8 cellular contexts compared by ENCODE assay signal in genomic region chr6:111844921-111845320, GRCh38. TPM values are rescaled to one million over a fixed set of nuclear protein-coding genes. Genes with fewer than 3 reads are reported as not detected.
DNase-seq lines count a peak whose midpoint lies in the region; ATAC-seq, FAIRE-seq and TF ChIP-seq lines count a peak whose summit lies in the region.

No MANE protein-coding gene starts in this region.

- DNase-seq in GM12865 (ENCODE audit: low read depth) (peak; percentile 58), GM12878 (ENCODE audit: low read depth, low spot score) (no peak), mucosa of descending colon (no peak), NCI-H2171 treated with DMSO at 0.1 percent for 48 hours (lab: John Stamatoyannopoulos, UW) (no peak), inferior parietal cortex (ENCODE audit: extremely low spot score) (no peak)

- RAD21 ChIA-PET in GM12878 (lab: Charles Lee; ENCODE audit: unreplicated experiment): interaction anchor here (0.7 to 5.1 kb wide), 23 partner anchors 9 to 135 kb away, joined by 3 to 58 read pairs (median 7); partner anchors contain the start of gene FYN

- TF ChIP-seq RAD21 in GM12878 (IDR thresholded peaks at IDR 0.05; ENCODE audit: insufficient read depth, low read depth, low read length): no peak

- TF ChIP-seq CTCF in GM12865 (IDR thresholded peaks at IDR 0.05; ENCODE audit: insufficient read depth, low read depth, low read length, missing control alignments) (no peak), GM12878 (IDR thresholded peaks at IDR 0.05 in 2 of 3, conservative IDR thresholded peaks at IDR 0.05 in 1 of 3; ENCODE audit: control insufficient read depth in 2 of 3, extremely low read depth in 1 of 3, insufficient read depth in 1 of 3, low read depth in 3 of 3, low read length in 3 of 3) (no peak), mucosa of descending colon (IDR thresholded peaks at IDR 0.05) (no peak)

- peak overlapping the region; percentile 87 for H3K4me2 ChIP-seq in GM12878 (ENCODE audit: control insufficient read depth, insufficient read depth)

- no peaks in the 10 kb centered on the region for H3K27me3 ChIP-seq in GM12878 (replicated peaks in 1 of 2; ENCODE audit: control insufficient read depth in 2 of 2, insufficient read depth in 2 of 2, low read length in 1 of 2)

- H3K4me3 ChIP-seq in GM12865 (ENCODE audit: low read depth, low read length) (peak overlapping the region; percentile 45), GM12878 (peak overlapping the region; percentile 45), mucosa of descending colon (no peak overlapping the region)

- no peak for TF ChIP-seq EP300 in GM12878 (IDR thresholded peaks at IDR 0.05; ENCODE audit: borderline replicate concordance in 1 of 2, control insufficient read depth in 1 of 2, low read depth in 2 of 2, low read length in 2 of 2)

- POLR2A ChIA-PET in GM12878 (lab: Charles Lee): interaction anchor here (0.8 to 3.5 kb wide), 12 partner anchors 9 to 104 kb away, joined by 3 to 19 read pairs (median 4); partner anchors contain the start of gene FYN

- SMC1A ChIA-PET in GM12878 (lab: Charles Lee; ENCODE audit: uncharacterized antibody, unreplicated experiment): interaction anchor here (0.6 to 8.2 kb wide), 39 partner anchors 7 to 350 kb away, joined by 3 to 92 read pairs (median 6); partner anchors contain the start of gene FYN

- BruUV-seq in GM12878 (replicated peaks; lab: Mats Ljungman, UMichigan): no TSS peak

- CTCF ChIA-PET in GM12878 (lab: Yijun Ruan, JAX): interaction anchor here (0.8 to 4.6 kb wide), 21 partner anchors 8 to 152 kb away, joined by 3 to 36 read pairs (median 4); partner anchors contain the start of gene FYN

- ATAC-seq in HG02588 (IDR thresholded peaks at IDR 0.05; ENCODE audit: unreplicated experiment): peak; percentile 28
- ATAC-seq in GM12878: peak; percentile 32
- ATAC-seq in mucosa of descending colon: peak; percentile 8
- ATAC-seq in HG02973 (IDR thresholded peaks at IDR 0.05; ENCODE audit: unreplicated experiment): no peak
- ATAC-seq in HG02884 (IDR thresholded peaks at IDR 0.05; ENCODE audit: unreplicated experiment): no peak

- peaks cover 61% of the 10 kb centered on the region for H3K4me1 ChIP-seq in GM12878 (ENCODE audit: control insufficient read depth, insufficient read depth, low read length)
- peaks cover 5% of the 10 kb centered on the region for H3K4me1 ChIP-seq in mucosa of descending colon (ENCODE audit: low read depth)

- 60% methylated on average over 2 of the region's 2 CpGs for WGBS in GM12878 (ENCODE audit: insufficient coverage, insufficient replicate concordance, low lambda C conversion rate, missing lambda C conversion rate)

- H3K27ac ChIP-seq in GM12878 (ENCODE audit: control insufficient read depth, insufficient read depth): peak overlapping the region; percentile 72

- H4K20me1 ChIP-seq in GM12878 (ENCODE audit: control insufficient read depth, insufficient read depth): no peaks in the 10 kb centered on the region

- no peak for TF ChIP-seq POLR2A in GM12878 (IDR thresholded peaks at IDR 0.05; ENCODE audit: low read depth, low read length)

- peak overlapping the region; percentile 60 for H3K9ac ChIP-seq in GM12878 (ENCODE audit: control insufficient read depth, insufficient read depth, low read length)

- in situ Hi-C loops in GM12878 (cut with MboI): loop anchor here (25.0 kb wide), 1 partner anchor 1792 kb away; no protein-coding TSS in a partner anchor

- FAIRE-seq in GM12878 (lab: Jason Lieb, UNC): no peak

- no peak overlapping the region for H2AFZ ChIP-seq in GM12878 (ENCODE audit: control insufficient read depth, low read depth, low read length)

- H3K9me3 ChIP-seq in GM12878 (replicated peaks; ENCODE audit: control insufficient read depth, insufficient read depth, low read length): no peaks in the 10 kb centered on the region
- no peaks in the 10 kb centered on the region for H3K9me3 ChIP-seq in mucosa of descending colon

- intact Hi-C loops in GM12878 (cut with micrococcal nuclease; ENCODE audit: unreplicated experiment) (loop anchor here (2.0 kb wide), 1 partner anchor 28 kb away; the partner anchor contains the start of gene FYN), mucosa of descending colon (cut with DNase I, micrococcal nuclease) (no loop called here)

- H3K79me2 ChIP-seq in GM12878 (ENCODE audit: control insufficient read depth, insufficient read depth, low read length): peaks cover 81% of the 10 kb centered on the region

- peaks cover 3 to 17% of the 10 kb centered on the region in 2 experiments; a peak in 3 of 4 replicates for H3K36me3 ChIP-seq in GM12878 (ENCODE audit: control insufficient read depth in 2 of 2, insufficient read depth in 2 of 2, low read length in 1 of 2)
- H3K36me3 ChIP-seq in mucosa of descending colon (ENCODE audit: low read depth): no peaks in the 10 kb centered on the region

TF ChIP-seq in GM12878, 131 proteins besides CTCF, POLR2A, EP300 and RAD21 (continues in another document):
- TF ChIP-seq, protein P1, sequence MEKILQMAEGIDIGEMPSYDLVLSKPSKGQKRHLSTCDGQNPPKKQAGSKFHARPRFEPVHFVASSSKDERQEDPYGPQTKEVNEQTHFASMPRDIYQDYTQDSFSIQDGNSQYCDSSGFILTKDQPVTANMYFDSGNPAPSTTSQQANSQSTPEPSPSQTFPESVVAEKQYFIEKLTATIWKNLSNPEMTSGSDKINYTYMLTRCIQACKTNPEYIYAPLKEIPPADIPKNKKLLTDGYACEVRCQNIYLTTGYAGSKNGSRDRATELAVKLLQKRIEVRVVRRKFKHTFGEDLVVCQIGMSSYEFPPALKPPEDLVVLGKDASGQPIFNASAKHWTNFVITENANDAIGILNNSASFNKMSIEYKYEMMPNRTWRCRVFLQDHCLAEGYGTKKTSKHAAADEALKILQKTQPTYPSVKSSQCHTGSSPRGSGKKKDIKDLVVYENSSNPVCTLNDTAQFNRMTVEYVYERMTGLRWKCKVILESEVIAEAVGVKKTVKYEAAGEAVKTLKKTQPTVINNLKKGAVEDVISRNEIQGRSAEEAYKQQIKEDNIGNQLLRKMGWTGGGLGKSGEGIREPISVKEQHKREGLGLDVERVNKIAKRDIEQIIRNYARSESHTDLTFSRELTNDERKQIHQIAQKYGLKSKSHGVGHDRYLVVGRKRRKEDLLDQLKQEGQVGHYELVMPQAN (conservative IDR thresholded peaks at IDR 0.05): no peak
- TF ChIP-seq PBX3 (IDR thresholded peaks at IDR 0.05; ENCODE audit: insufficient replicate concordance, low read depth, low read length): no peak
- no peak for TF ChIP-seq RFX5 (IDR thresholded peaks at IDR 0.05; ENCODE audit: low read depth, low read length)
- TF ChIP-seq, protein P2, sequence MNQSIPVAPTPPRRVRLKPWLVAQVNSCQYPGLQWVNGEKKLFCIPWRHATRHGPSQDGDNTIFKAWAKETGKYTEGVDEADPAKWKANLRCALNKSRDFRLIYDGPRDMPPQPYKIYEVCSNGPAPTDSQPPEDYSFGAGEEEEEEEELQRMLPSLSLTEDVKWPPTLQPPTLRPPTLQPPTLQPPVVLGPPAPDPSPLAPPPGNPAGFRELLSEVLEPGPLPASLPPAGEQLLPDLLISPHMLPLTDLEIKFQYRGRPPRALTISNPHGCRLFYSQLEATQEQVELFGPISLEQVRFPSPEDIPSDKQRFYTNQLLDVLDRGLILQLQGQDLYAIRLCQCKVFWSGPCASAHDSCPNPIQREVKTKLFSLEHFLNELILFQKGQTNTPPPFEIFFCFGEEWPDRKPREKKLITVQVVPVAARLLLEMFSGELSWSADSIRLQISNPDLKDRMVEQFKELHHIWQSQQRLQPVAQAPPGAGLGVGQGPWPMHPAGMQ (IDR thresholded peaks at IDR 0.05; ENCODE audit: borderline replicate concordance): no peak
- TF ChIP-seq SUZ12 (IDR thresholded peaks at IDR 0.05; ENCODE audit: unreplicated experiment): no peak
- TF ChIP-seq MEF2A (IDR thresholded peaks at IDR 0.05; ENCODE audit: insufficient read depth, low read depth, low read length): no peak
- TF ChIP-seq HDAC6 (IDR thresholded peaks at IDR 0.05; ENCODE audit: unreplicated experiment): no peak

RNA-seq across cellular contexts. Expression of gene FYN, which starts 28.3 kb away (rescaled TPM):
- 396 and 420 TPM in 2 replicates for total RNA-seq in GM12878 (2013; cell fraction: nucleolus; rRNA removed)
- total RNA-seq in GM12878 (2014; rRNA removed) (174 and 176 TPM in 2 replicates), GM12878 (2014; rRNA removed; fragmentation: Illumina TruSeq; extraction: Trizol) (117 and 122 TPM in 2 replicates), GM12878 (2021) (159 and 167 TPM in 2 replicates), mucosa of descending colon (10 to 100 TPM; 15.0 to 63.0 (median 24.8) TPM)
- polyA plus RNA-seq in GM12878 (2011; ENCODE audit: low read depth): 42.2 TPM
- polyA plus RNA-seq in GM12878 (2011; rRNA removed) (243 and 247 TPM in 2 replicates), GM12878 (2014; fragmentation: Illumina TruSeq; extraction: Trizol) (152 and 192 TPM in 2 replicates), GM12878 (2014; fragmentation: Nextera tagmentation; extraction: Ambion mirVana) (10 to 100 TPM; 51.4 to 55.1 TPM), GM12878 (2014; rRNA removed) (171 and 228 TPM in 2 replicates), GM12878 (2016; fragmentation: Nextera tagmentation; extraction: Ambion mirVana) (10 to 100 TPM; 54.0 to 71.1 TPM)
- 287 and 300 TPM in 2 replicates for polyA plus RNA-seq in GM12878 (2011; cell fraction: cytosol; rRNA removed)
- polyA plus RNA-seq in GM12878 (2011; cell fraction: nucleus; rRNA removed): 483 and 489 TPM in 2 replicates
- 64.5 and 80.5 TPM in 2 replicates for polyA plus RNA-seq in GM12878 (2012)
- polyA minus RNA-seq in GM12878 (2011; rRNA and poly(A)+ RNA removed): 353 and 414 TPM in 2 replicates
- 75.5 and 105 TPM in 2 replicates for polyA minus RNA-seq in GM12878 (2011; cell fraction: cytosol; rRNA and poly(A)+ RNA removed)
- 237 and 331 TPM in 2 replicates for polyA minus RNA-seq in GM12878 (2011; cell fraction: nucleus; rRNA and poly(A)+ RNA removed)

Comparison
In these comparisons a context has a peak if more than half of its experiments do, and no peak if none do; other contexts are left out.
1. ATAC-seq: peak in HG02588 (single experiment), GM12878 (single experiment) and mucosa of descending colon (single experiment); none in HG02973 (single experiment) and HG02884 (single experiment).